8 cellular contexts compared by ENCODE assay signal in the genomic region with DNA sequence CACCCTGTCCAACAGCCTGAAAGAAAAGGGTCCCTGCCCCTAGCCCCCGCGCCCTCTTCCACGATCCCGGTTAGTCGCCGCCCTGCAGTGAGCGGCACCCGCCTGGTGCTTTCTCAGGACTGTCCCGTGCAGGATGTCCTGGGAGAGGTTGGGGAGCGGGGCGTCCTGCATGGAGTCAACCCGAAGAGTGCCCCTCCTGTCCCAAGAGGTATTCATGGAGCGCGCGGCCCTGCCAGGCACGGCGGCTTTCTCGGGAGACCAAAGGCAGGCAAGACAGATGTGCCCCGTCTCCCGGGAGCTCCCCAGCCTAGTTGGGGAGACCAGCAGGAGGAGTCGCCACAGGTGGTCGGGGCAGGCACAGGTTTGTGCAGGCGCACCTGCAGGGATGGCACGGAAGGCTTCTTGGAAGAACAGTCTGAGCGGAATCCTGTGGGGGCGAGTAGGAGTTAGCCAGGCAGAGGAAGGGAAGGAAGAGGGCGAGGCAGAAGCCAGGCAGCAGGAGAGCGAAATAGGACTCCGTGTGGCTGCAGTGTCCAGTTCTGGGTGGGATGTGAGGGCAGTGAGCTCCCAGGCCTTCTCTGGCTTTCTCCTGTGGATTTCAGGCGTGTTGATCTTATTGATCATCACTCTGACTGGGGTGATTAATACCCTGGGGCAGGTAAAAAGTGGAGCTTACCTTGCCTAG. TPM values are rescaled to one million over a fixed set of nuclear protein-coding genes. Genes with fewer than 3 reads are reported as not detected.
DNase-seq lines count a peak whose midpoint lies in the region; ATAC-seq and TF ChIP-seq lines count a peak whose summit lies in the region.

No MANE protein-coding gene starts in this region.

- no peaks in the 10 kb centered on the region; the same call in 1 of the 2 replicates for H4K20me1 ChIP-seq in OCI-LY3 (ENCODE audit: insufficient read depth, low read length)

- BruUV-seq in Calu3 (replicated peaks; lab: Mats Ljungman, UMichigan), result no TSS peak

- no peak for ATAC-seq in effector memory CD8-positive, alpha-beta T cell (replicated peaks)
- no peak for ATAC-seq in natural killer cell
- no peak for ATAC-seq in GM18858 (IDR thresholded peaks at IDR 0.05; ENCODE audit: unreplicated experiment)
- no peak for ATAC-seq in HG02981 (IDR thresholded peaks at IDR 0.05; ENCODE audit: unreplicated experiment)
- ATAC-seq in HG02884 (IDR thresholded peaks at IDR 0.05; ENCODE audit: unreplicated experiment), result no peak

- H3K27me3 Mint-ChIP-seq in Calu3 (ENCODE audit: unreplicated experiment) (no peaks in the 10 kb centered on the region), natural killer cell (ENCODE audit: low read depth in 2 of 2) (no peaks in the 10 kb centered on the region)
- H3K27me3 Mint-ChIP-seq in effector memory CD8-positive, alpha-beta T cell, result no peaks in the 10 kb centered on the region

- peaks cover 12% of the 10 kb centered on the region for H3K36me3 ChIP-seq in OCI-LY3 (replicated peaks; ENCODE audit: low read depth, low read length)

- peaks cover 19% of the 10 kb centered on the region for H3K4me1 ChIP-seq in OCI-LY3 (ENCODE audit: low read length)

- no peaks in the 10 kb centered on the region for H3K27me3 ChIP-seq in OCI-LY3 (ENCODE audit: low read depth, low read length)

- H3K9me3 ChIP-seq in OCI-LY3 (ENCODE audit: insufficient read depth, low read length), result no peaks in the 10 kb centered on the region

- H3K79me2 ChIP-seq in OCI-LY3 (ENCODE audit: low read length), result peaks cover 45% of the 10 kb centered on the region

- peaks cover 33% of the 10 kb centered on the region for H3K36me3 Mint-ChIP-seq in Calu3 (ENCODE audit: insufficient read depth, unreplicated experiment)
- peaks cover 39% of the 10 kb centered on the region for H3K36me3 Mint-ChIP-seq in effector memory CD8-positive, alpha-beta T cell (ENCODE audit: insufficient read depth)
- H3K36me3 Mint-ChIP-seq in natural killer cell, result no peaks in the 10 kb centered on the region

- peak overlapping the region; percentile 95 for H3K4me2 ChIP-seq in OCI-LY3 (ENCODE audit: low read length)

- H3K4me3 ChIP-seq in OCI-LY3 (ENCODE audit: low read length), result peak overlapping the region; percentile 88

- H3K4me1 Mint-ChIP-seq in Calu3 (ENCODE audit: low read depth, unreplicated experiment), result peaks cover 28% of the 10 kb centered on the region
- H3K4me1 Mint-ChIP-seq in effector memory CD8-positive, alpha-beta T cell (ENCODE audit: low read depth in 2 of 2), result peaks cover 19 to 34% of the 10 kb centered on the region in 2 donors
- H3K4me1 Mint-ChIP-seq in natural killer cell, result peaks cover 25 to 34% of the 10 kb centered on the region in 2 donors

- no peak overlapping the region for H2AFZ ChIP-seq in OCI-LY3 (ENCODE audit: low read depth, low read length)

- TF ChIP-seq CTCF in Calu3 (IDR thresholded peaks at IDR 0.05; ENCODE audit: unreplicated experiment) (no peak), OCI-LY3 (IDR thresholded peaks at IDR 0.05; ENCODE audit: low read depth, low read length) (no peak), natural killer cell (IDR thresholded peaks at IDR 0.05) (no peak)

- intact Hi-C loops in Calu3 (cut with micrococcal nuclease; ENCODE audit: unreplicated experiment) (no loop called here), natural killer cell (cut with micrococcal nuclease) (loop anchor here (1.0 to 2.0 kb wide), 2 partner anchors 29 to 41 kb away; a partner anchor contains a TSS)

- H3K27ac Mint-ChIP-seq in Calu3 (ENCODE audit: unreplicated experiment) (peak overlapping the region; percentile 84), natural killer cell (peak overlapping the region; percentile 90 to 97)
- peak overlapping the region; percentile 96 to 97 for H3K27ac Mint-ChIP-seq in effector memory CD8-positive, alpha-beta T cell

- CTCF ChIA-PET in Calu3 (lab: Charles Lee), result interaction anchor here (0.9 to 1.4 kb wide), 3 partner anchors 22 to 87 kb away, joined by 5 to 7 read pairs (median 6); no protein-coding TSS in a partner anchor

- H3K9me3 Mint-ChIP-seq in Calu3 (ENCODE audit: low read depth, unreplicated experiment) (no peaks in the 10 kb centered on the region), natural killer cell (no peaks in the 10 kb centered on the region)
- H3K9me3 Mint-ChIP-seq in effector memory CD8-positive, alpha-beta T cell, result no peaks in the 10 kb centered on the region

- H3K4me3 Mint-ChIP-seq in Calu3 (ENCODE audit: low read depth, unreplicated experiment) (peak overlapping the region; percentile 100), natural killer cell (peak overlapping the region; percentile 97)
- H3K4me3 Mint-ChIP-seq in effector memory CD8-positive, alpha-beta T cell, result peak overlapping the region; percentile 88 to 89

- H3K27ac ChIP-seq in OCI-LY3 (ENCODE audit: low read length), result peak overlapping the region; percentile 29

- DNase-seq in Calu3, result peak; percentile 16
- no peak for DNase-seq in effector memory CD8-positive, alpha-beta T cell
- no peak for DNase-seq in natural killer cell
- DNase-seq in HuH-7 (ENCODE audit: low spot score), result no peak

- peak overlapping the region; percentile 78 for H3K9ac ChIP-seq in OCI-LY3 (ENCODE audit: low read length)

RNA-seq across cellular contexts. Expression of a gene that starts 0.7 kb away (rescaled TPM):
- total RNA-seq in Calu3 (2022), result 72.3 and 73.3 TPM in 2 replicates
- 10 to 100 TPM; 59.7 to 74.8 (median 59.8) TPM for total RNA-seq in natural killer cell

RNA-seq across cellular contexts. Expression of a gene that starts 29.6 kb away (rescaled TPM):
- 8.6 and 10.0 TPM in 2 replicates for total RNA-seq in Calu3 (2022)
- 1 to 10 TPM; 2.1 to 2.7 (median 2.5) TPM for total RNA-seq in natural killer cell

RNA-seq across cellular contexts. Expression of a gene that starts 41.9 kb away (rescaled TPM):
- 118 and 120 TPM in 2 replicates for total RNA-seq in Calu3 (2022)
- 100 to 1,000 TPM; 152 to 163 (median 153) TPM for total RNA-seq in natural killer cell

RNA-seq across cellular contexts. Expression of a gene that starts 47.2 kb away (rescaled TPM):
- total RNA-seq in Calu3 (2022) (11.8 and 13.9 TPM in 2 replicates), natural killer cell (1 to 10 TPM; 3.6 to 4.5 (median 3.7) TPM)
